Comparison of ENCODE assay signal across 9 cellular contexts in the genomic region with DNA sequence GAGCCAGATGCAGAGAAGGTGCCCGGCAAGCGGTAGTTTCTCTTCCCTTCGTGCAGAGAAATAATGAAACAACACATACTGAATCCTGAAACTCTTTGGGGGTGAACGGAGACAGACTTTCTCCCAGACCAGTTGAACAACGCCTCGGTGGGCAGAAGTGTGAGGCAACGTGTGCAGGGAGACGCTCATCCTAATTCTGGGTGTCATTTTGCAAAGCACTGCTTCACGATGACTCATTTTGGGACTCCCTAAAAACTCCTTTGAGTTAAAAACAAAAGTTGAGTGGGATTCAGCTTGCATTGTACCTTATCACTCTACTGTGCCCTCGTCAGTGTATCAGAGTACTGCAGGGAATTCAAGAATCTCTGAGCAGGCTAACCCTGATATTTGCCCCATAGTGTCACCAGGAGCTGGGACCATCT. TPM values are rescaled to one million over a fixed set of nuclear protein-coding genes. Genes with fewer than 3 reads are reported as not detected.
DNase-seq lines count a peak whose midpoint lies in the region; ATAC-seq and TF ChIP-seq lines count a peak whose summit lies in the region.
"Had no signal": no experiment of that assay in that cellular context is flagged by ENCODE, and none has a peak within 500 bp of the region (broad histone marks: within the 10 kb centered on the region; RNA-seq: fewer than 3 reads in every experiment).

No MANE protein-coding gene starts in this region.

- DNase-seq in GM19238 (ENCODE audit: insufficient read length, low spot score) (peak; percentile 71), COLO668 (lab: John Stamatoyannopoulos, UW; ENCODE audit: unreplicated experiment) (no peak), left lobe of liver (ENCODE audit: low spot score) (no peak), KG1 (lab: John Stamatoyannopoulos, UW) (no peak)
- DNase-seq in activated T-helper 9 cell treated with anti-CD3 and anti-CD28 coated beads, Interleukin-2, amount 50 U/mL, for 16 hours (ENCODE audit: low read depth) = peak; percentile 21
- DNase-seq in NK-92 treated with Interleukin-12 subunit alpha and Interleukin-12 subunit beta, amount 100 ng/mL, for 24 hours (lab: John Stamatoyannopoulos, UW) = no peak

- H3K27me3 ChIP-seq in DOHH2 (ENCODE audit: control insufficient read depth, low read length) = peaks cover 22% of the 10 kb centered on the region
- H3K27me3 ChIP-seq: SJSA1 had no signal

- H3K36me3 ChIP-seq in DOHH2 (ENCODE audit: control insufficient read depth, low read length) = no peaks in the 10 kb centered on the region

- peak overlapping the region; percentile 35 for H3K4me2 ChIP-seq in DOHH2 (ENCODE audit: low read length)

- no peaks in the 10 kb centered on the region for H3K9me2 ChIP-seq in DOHH2 (replicated peaks; ENCODE audit: control insufficient read depth, low read length)

- 0 out of 2 replicates have a peak, but pooled peaks cover 2% of the 10 kb centered on the region for H4K20me1 ChIP-seq in DOHH2 (ENCODE audit: control insufficient read depth, insufficient read depth, low read depth, low read length)

- H3K4me1 ChIP-seq in DOHH2 (ENCODE audit: control insufficient read depth, low read length) = peaks cover 48% of the 10 kb centered on the region

- peak; percentile 53 for ATAC-seq in HG03045 (IDR thresholded peaks at IDR 0.05; ENCODE audit: unreplicated experiment)
- no peak for ATAC-seq in left lobe of liver

- peaks cover 11% of the 10 kb centered on the region for H3K79me2 ChIP-seq in DOHH2 (ENCODE audit: control insufficient read depth, low read length)

- no peak overlapping the region for H3K4me3 ChIP-seq in DOHH2 (ENCODE audit: low read length)
- H3K4me3 ChIP-seq: SJSA1 had no signal

- H3K9me3 ChIP-seq in DOHH2 (ENCODE audit: control insufficient read depth, insufficient read depth, low read length) = no peaks in the 10 kb centered on the region
- H3K9me3 ChIP-seq: SJSA1 had no signal

- no peak for TF ChIP-seq CTCF in DOHH2 (IDR thresholded peaks at IDR 0.05; ENCODE audit: low read depth, low read length, poor library complexity, severe bottlenecking)

- peak overlapping the region; percentile 17; the same call in 1 of the 2 replicates for H3K27ac ChIP-seq in DOHH2 (ENCODE audit: low read depth, low read length)
- H3K27ac ChIP-seq: SJSA1 had no signal

- H3F3A ChIP-seq in DOHH2 (ENCODE audit: control insufficient read depth, insufficient read depth) = peaks cover 21% of the 10 kb centered on the region

RNA-seq across cellular contexts. Expression of a gene that starts 3.5 kb away (rescaled TPM):
- 84.5 TPM for total RNA-seq in left lobe of liver

Comparison
In these comparisons a context has a peak if more than half of its experiments do, and no peak if none do; other contexts are left out.
1. DNase-seq: peak in GM19238 (single experiment) and activated T-helper 9 cell treated with anti-CD3 and anti-CD28 coated beads, Interleukin-2, amount 50 U/mL, for 16 hours (single experiment); none in COLO668 (single experiment), left lobe of liver (single experiment), KG1 (single experiment) and NK-92 treated with Interleukin-12 subunit alpha and Interleukin-12 subunit beta, amount 100 ng/mL, for 24 hours (single experiment).